Comparison of ENCODE assay signal across 30 cellular contexts in the genomic region with DNA sequence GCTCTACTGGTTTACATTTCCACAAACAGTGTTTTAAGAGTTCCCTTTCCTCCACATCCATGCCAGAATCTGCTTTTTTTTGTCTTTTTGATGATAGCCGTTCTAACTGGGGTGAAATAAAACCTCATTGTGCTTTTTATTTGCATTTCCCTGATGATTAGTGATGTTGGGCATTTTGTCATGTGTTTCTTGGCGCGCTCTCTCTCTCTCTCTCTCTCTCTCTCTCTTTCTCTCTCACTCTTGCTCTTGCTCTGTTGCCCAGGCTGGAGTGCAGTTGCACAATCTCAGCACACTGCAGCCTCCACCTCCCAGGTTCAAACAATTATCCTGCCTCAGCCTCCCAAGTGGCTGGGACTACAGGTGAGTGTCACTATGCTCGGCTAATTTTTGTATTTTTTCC.
"Had no signal": no experiment of that assay in that cellular context is flagged by ENCODE, and none has a peak within 500 bp of the region (broad histone marks: within the 10 kb centered on the region; RNA-seq: fewer than 3 reads in every experiment).

No MANE protein-coding gene starts in this region.

- H3K27me3 ChIP-seq: adrenal gland, breast epithelium, esophagus muscularis mucosa had no signal

- H3K27ac ChIP-seq: adrenal gland, breast epithelium, esophagus muscularis mucosa, WERI-Rb-1 had no signal

- ATAC-seq: activated CD4-positive, CD25-positive, alpha-beta regulatory T cell treated with anti-CD3 and anti-CD28 coated beads, Interleukin-2, amount 50 U/mL, for 24 hours; activated CD8-positive, alpha-beta memory T cell treated with anti-CD3 and anti-CD28 coated beads, Interleukin-2, amount 10 ng/mL, durations not matched to agents 7 days and 5 days; activated CD8-positive, alpha-beta T cell treated with anti-CD3 and anti-CD28 coated beads, Interleukin-2, amount 10 ng/mL, durations not matched to agents 7 days and 5 days; activated naive CD8-positive, alpha-beta T cell treated with anti-CD3 and anti-CD28 coated beads, Interleukin-2, amount 50 U/mL, for 24 hours; effector memory CD8-positive, alpha-beta T cell; T-cell; T-helper 17 cell had no signal

- H3K4me3 ChIP-seq: adrenal gland, breast epithelium, esophagus muscularis mucosa had no signal

- H3K4me1 ChIP-seq: adrenal gland, breast epithelium had no signal

- DNase-seq: activated B cell treated with CpG ODN at 0.5 μM for 24 hours; activated CD4-positive, alpha-beta memory T cell treated with anti-CD3 and anti-CD28 coated beads for 36 hours; activated CD4-positive, alpha-beta T cell treated with anti-CD3 and anti-CD28 coated beads for 48 hours; activated CD4-positive, alpha-beta T cell treated with anti-CD3 and anti-CD28 coated beads, Interleukin-2, amount 50 U/mL, for 1 hour; activated CD8-positive, alpha-beta memory T cell treated with anti-CD3 and anti-CD28 coated beads, Interleukin-2, amount 10 ng/mL, durations not matched to agents 7 days and 5 days; activated CD8-positive, alpha-beta memory T cell treated with anti-CD3 and anti-CD28 coated beads, Interleukin-2, amount 50 U/mL, for 4 hours; activated CD8-positive, alpha-beta T cell treated with anti-CD3 and anti-CD28 coated beads, Interleukin-2, amount 10 ng/mL, durations not matched to agents 7 days and 5 days; activated effector memory CD4-positive, alpha-beta T cell treated with anti-CD3 and anti-CD28 coated beads, Interleukin-2, amount 50 U/mL, for 16 hours; activated naive CD4-positive, alpha-beta T cell treated with anti-CD3 and anti-CD28 coated beads for 36 hours; activated naive CD8-positive, alpha-beta T cell treated with anti-CD3 and anti-CD28 coated beads for 36 hours; activated naive CD8-positive, alpha-beta T cell treated with anti-CD3 and anti-CD28 coated beads, Interleukin-2, amount 50 U/mL, for 24 hours; activated T-cell treated with anti-CD3 and anti-CD28 coated beads, Interleukin-2, amount 50 U/mL, for 1 hour; activated T-cell treated with anti-CD3 and anti-CD28 coated beads, Interleukin-2, amount 50 U/mL, for 48 hours; adrenal gland; amygdala; aorta; cortex of kidney; dermis blood vessel endothelial cell; effector CD4-positive, alpha-beta T cell; effector memory CD8-positive, alpha-beta T cell; erythroblast; foreskin melanocyte; head of caudate nucleus; T-cell; T-helper 17 cell; T1000; WERI-Rb-1 had no signal

- H3K36me3 ChIP-seq: adrenal gland, breast epithelium, esophagus muscularis mucosa, WERI-Rb-1 had no signal
